In genomic region chr21:10640446-10640845, GRCh38 we compare ENCODE assay signal across 20 cellular contexts.
"Had no signal": no experiment of that assay in that cellular context is flagged by ENCODE, and none has a peak within 500 bp of the region (broad histone marks: within the 10 kb centered on the region; RNA-seq: fewer than 3 reads in every experiment).

No MANE protein-coding gene starts in this region.

- H3K36me3 ChIP-seq: esophagus muscularis mucosa, gastroesophageal sphincter, heart left ventricle, left lung, lower lobe of right lung had no signal

- H3K27me3 ChIP-seq: esophagus muscularis mucosa, foreskin keratinocyte, gastroesophageal sphincter, heart left ventricle, hepatocyte, left lung had no signal

- H3K4me2 ChIP-seq: hepatocyte had no signal

- ATAC-seq: foreskin keratinocyte; gastroesophageal sphincter; left cardiac atrium; left lung; left ventricle myocardium superior; naive thymus-derived CD4-positive, alpha-beta T cell had no signal

- H3K4me3 Mint-ChIP-seq: immature natural killer cell; naive thymus-derived CD4-positive, alpha-beta T cell had no signal

- H3K27ac Mint-ChIP-seq: immature natural killer cell; naive thymus-derived CD4-positive, alpha-beta T cell had no signal

- H3K79me2 ChIP-seq: hepatocyte had no signal

- H3K27ac ChIP-seq: coronary artery, dorsolateral prefrontal cortex, esophagus muscularis mucosa, foreskin keratinocyte, gastroesophageal sphincter, heart left ventricle, hepatocyte, left lung, lower lobe of right lung had no signal

- H2AFZ ChIP-seq: hepatocyte had no signal

- H3K4me3 ChIP-seq: coronary artery, dorsolateral prefrontal cortex, esophagus muscularis mucosa, gastroesophageal sphincter, heart left ventricle, hepatocyte, left lung, lower lobe of right lung had no signal

- H3K4me1 Mint-ChIP-seq: immature natural killer cell; naive thymus-derived CD4-positive, alpha-beta T cell had no signal

- H3K36me3 Mint-ChIP-seq: immature natural killer cell; naive thymus-derived CD4-positive, alpha-beta T cell had no signal

- DNase-seq: dermis blood vessel endothelial cell; dorsolateral prefrontal cortex; effector CD4-positive, alpha-beta T cell; effector memory CD4-positive, alpha-beta T cell; foreskin keratinocyte; heart left ventricle; hypothalamus; immature natural killer cell; islet precursor cell; left cardiac atrium; left lung; left ventricle myocardium superior; lower lobe of right lung; mesenchymal stem cell; midbrain; naive thymus-derived CD4-positive, alpha-beta T cell had no signal

- H3K4me1 ChIP-seq: esophagus muscularis mucosa, foreskin keratinocyte, gastroesophageal sphincter, heart left ventricle, left lung, lower lobe of right lung had no signal

- H3K27me3 Mint-ChIP-seq: naive thymus-derived CD4-positive, alpha-beta T cell had no signal
